Comparison of ENCODE assay signal across 8 cellular contexts in the genomic region with DNA sequence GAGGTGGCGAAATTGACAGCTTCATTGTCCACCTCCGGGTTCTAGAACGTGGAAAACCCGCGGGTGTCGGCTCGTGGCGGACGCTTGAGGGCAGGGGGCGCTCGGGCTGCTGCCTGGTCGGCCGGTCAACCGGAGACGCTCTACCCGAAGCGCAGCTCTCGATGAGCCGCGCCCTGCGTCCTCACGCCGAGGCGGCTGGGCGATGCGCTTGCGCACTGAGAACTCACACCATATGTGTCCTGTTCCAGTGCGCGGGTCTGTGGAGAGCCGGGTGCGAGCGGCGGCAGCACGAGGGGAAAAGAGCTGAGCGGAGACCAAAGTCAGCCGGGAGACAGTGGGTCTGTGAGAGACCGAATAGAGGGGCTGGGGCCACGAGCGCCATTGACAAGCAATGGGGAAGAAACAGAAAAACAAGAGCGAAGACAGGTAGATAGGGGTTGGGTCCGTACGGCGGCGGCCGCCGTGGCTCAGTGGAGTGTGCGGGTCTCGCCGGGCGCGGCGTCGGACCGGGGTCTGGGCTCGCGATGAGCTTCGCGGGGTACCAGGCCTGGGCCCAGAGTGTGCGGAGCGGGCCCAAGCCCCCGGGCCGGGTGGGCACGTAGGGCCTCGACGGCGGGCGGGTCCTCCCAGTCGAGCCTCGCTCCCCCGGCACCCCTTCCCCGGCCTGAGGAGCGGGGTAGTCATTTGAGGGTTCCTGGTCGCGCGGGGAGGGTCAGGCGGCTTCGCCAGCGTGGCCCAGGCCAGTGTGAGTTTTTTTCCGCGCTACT. TPM values are rescaled to one million over a fixed set of nuclear protein-coding genes. Genes with fewer than 3 reads are reported as not detected.
DNase-seq lines count a peak whose midpoint lies in the region; ATAC-seq, FAIRE-seq and TF ChIP-seq lines count a peak whose summit lies in the region.

EIF5B (plus strand) TSS at position 226 of the 767 bp plus-strand sequence; CDS start at position 392, 166 bp downstream.

- no peaks in the 10 kb centered on the region for H3K9me3 ChIP-seq in BE2C
- no peaks in the 10 kb centered on the region for H3K9me3 ChIP-seq in keratinocyte (ENCODE audit: control insufficient read depth, low read depth, low read length)

- TF ChIP-seq CTCF in BE2C (IDR thresholded peaks at IDR 0.05; ENCODE audit: low read depth, low read length) (peak; percentile 45), keratinocyte (optimal IDR thresholded peaks at IDR 0.05 in 1 of 3, IDR thresholded peaks at IDR 0.05 in 1 of 3, conservative IDR thresholded peaks at IDR 0.05 in 1 of 3; ENCODE audit: extremely low read depth in 1 of 3, insufficient read depth in 2 of 3, low read length in 3 of 3) (peak; percentile 56 to 80 (median 59))

- dilution Hi-C loops in keratinocyte (cut with MboI; ENCODE audit: extremely low pct_ligation_motif_present, low sequenced_read_pairs): no loop called here

- DNase-seq in BE2C (peak; percentile 91), NCI-H446 (lab: John Stamatoyannopoulos, UW) (peak; percentile 85 to 98), cerebellar nuclear complex (lab: John Stamatoyannopoulos, UW) (peak; percentile 8 to 85), keratinocyte (ENCODE audit: low read depth, low spot score) (peak; percentile 69)
- DNase-seq in stimulated activated CD4-positive, alpha-beta T cell treated with anti-CD3 and anti-CD28 coated beads, Interleukin-12 subunit alpha, Interleukin-12 subunit beta, amount 100 ng/mL, for 48 hours (ENCODE audit: low read depth in 2 of 3, low spot score in 1 of 3): peak; percentile 79 to 93 (median 90)

- H3K27ac ChIP-seq in keratinocyte (ENCODE audit: control insufficient read depth, insufficient read depth, low read length): peak within 1 kb of the TSS; percentile 92

- TF ChIP-seq POLR2A in GM19099 (IDR thresholded peaks at IDR 0.05; ENCODE audit: extremely low read depth, insufficient read length, low read depth): peak; percentile 90

- H2AFZ ChIP-seq in keratinocyte (ENCODE audit: control insufficient read depth, low read length): peak within 1 kb of the TSS; percentile 85

- no peaks in the 10 kb centered on the region for H3K4me1 ChIP-seq in BE2C
- peaks cover 23% of the 10 kb centered on the region for H3K4me1 ChIP-seq in keratinocyte (ENCODE audit: control insufficient read depth, extremely low read depth, insufficient read depth, low read length)

- H3K9ac ChIP-seq in keratinocyte (ENCODE audit: control insufficient read depth, extremely low read depth, insufficient read depth, low read length): peak within 1 kb of the TSS; percentile 93

- H3K4me3 ChIP-seq in BE2C (ENCODE audit: low read depth, low read length) (peak within 1 kb of the TSS; percentile 85), keratinocyte (ENCODE audit: control insufficient read depth in 2 of 3, extremely low read depth in 1 of 3, insufficient read depth in 2 of 3, low read depth in 1 of 3, low read length in 3 of 3) (peak within 1 kb of the TSS; percentile 72 to 96 (median 84))

- ATAC-seq in HG03378 (IDR thresholded peaks at IDR 0.05; ENCODE audit: unreplicated experiment): peak; percentile 47
- peak; percentile 78 to 79 for ATAC-seq in activated CD4-positive, CD25-positive, alpha-beta regulatory T cell treated with anti-CD3 and anti-CD28 coated beads, Interleukin-2, amount 50 U/mL, for 24 hours

- H3K79me2 ChIP-seq in keratinocyte (ENCODE audit: control insufficient read depth, insufficient read depth, low read length): peaks cover 84% of the 10 kb centered on the region

- FAIRE-seq in keratinocyte (lab: Jason Lieb, UNC): no peak

- no peaks in the 10 kb centered on the region for H3K27me3 ChIP-seq in BE2C
- no peaks in the 10 kb centered on the region for H3K27me3 ChIP-seq in keratinocyte (ENCODE audit: control insufficient read depth, extremely low read depth, insufficient read depth, low read length)

- H4K20me1 ChIP-seq in keratinocyte (ENCODE audit: control insufficient read depth, extremely low read depth, insufficient read depth, low read length): peaks cover 12% of the 10 kb centered on the region

- H3K4me2 ChIP-seq in keratinocyte (ENCODE audit: control insufficient read depth, extremely low read depth, insufficient read depth, low read depth, low read length): peak within 1 kb of the TSS; percentile 93

- no peaks in the 10 kb centered on the region for H3K9me1 ChIP-seq in keratinocyte (ENCODE audit: control insufficient read depth, extremely low read depth, insufficient read depth, low read length)

- H3K36me3 ChIP-seq in BE2C (no peaks in the 10 kb centered on the region), keratinocyte (ENCODE audit: control insufficient read depth in 2 of 2, extremely low read depth in 1 of 2, insufficient read depth in 2 of 2, low read length in 2 of 2) (peaks cover 2 to 5% of the 10 kb centered on the region in 2 experiments)

RNA-seq across cellular contexts. Expression of gene EIF5B, which starts in this region (rescaled TPM):
- polyA plus RNA-seq in BE2C (2012; ENCODE audit: insufficient read depth, insufficient read length, low read depth): 20.5 TPM
- 13.4 to 32.6 TPM (median 24.7 TPM) in 3 replicates for polyA plus RNA-seq in keratinocyte
- 173 TPM for polyA plus RNA-seq in keratinocyte (2011; ENCODE audit: low read depth)
- 16.7 and 29.7 TPM in 2 replicates for polyA plus RNA-seq in keratinocyte (2011; cell fraction: cytosol; rRNA removed)
- 66.8 and 70.4 TPM in 2 replicates for polyA plus RNA-seq in keratinocyte (2011; cell fraction: nucleus; rRNA removed)
- 51.2 and 83.6 TPM in 2 replicates for polyA plus RNA-seq in keratinocyte (2012; ENCODE audit: low replicate concordance)
- 30.1 to 59.7 TPM (median 45.6 TPM) in 3 replicates for polyA minus RNA-seq in keratinocyte
- 5.6 TPM for polyA minus RNA-seq in keratinocyte (2011; cell fraction: cytosol; rRNA and poly(A)+ RNA removed)
- polyA minus RNA-seq in keratinocyte (2011; cell fraction: nucleus; rRNA and poly(A)+ RNA removed): 33.0 and 91.6 TPM in 2 replicates

Comparison
In these comparisons a context has a peak if more than half of its experiments do, and no peak if none do; other contexts are left out.
1. Peak in every context shown above with its lines: DNase-seq, ATAC-seq, H3K4me3 ChIP-seq and H3K27ac ChIP-seq.